In genomic region chr2:232643813-232644347, GRCh38 we compare ENCODE assay signal across 9 cellular contexts. TPM values are rescaled to one million over a fixed set of nuclear protein-coding genes. Genes with fewer than 3 reads are reported as not detected.
"Had no signal": no experiment of that assay in that cellular context is flagged by ENCODE, and none has a peak within 500 bp of the region (broad histone marks: within the 10 kb centered on the region; RNA-seq: fewer than 3 reads in every experiment).

No MANE protein-coding gene starts in this region.

- H3K27ac Mint-ChIP-seq: H9, HFFc6 had no signal

- DNase-seq: GM23248, GOT3, H9, HCEC 1CT, HFFc6 had no signal

- H3K4me1 Mint-ChIP-seq: IgD-negative memory B cell had no signal

- H3K27ac ChIP-seq: GM23248, HL-60 had no signal

- H3K36me3 Mint-ChIP-seq: IgD-negative memory B cell had no signal

- FAIRE-seq: HepG2 had no signal

- H2AFZ ChIP-seq: GM23248 had no signal

- H3K9ac ChIP-seq: GM23248 had no signal

- H3K9me3 Mint-ChIP-seq: HFFc6, IgD-negative memory B cell had no signal

- H3K4me3 ChIP-seq: GM23248 had no signal

- H3K4me3 Mint-ChIP-seq: H9, HFFc6, IgD-negative memory B cell had no signal

- ATAC-seq: HepG2 had no signal

RNA-seq across cellular contexts. Expression of gene EFHD1, which starts 10.5 kb away (rescaled TPM):
- total RNA-seq: GM23248, HT1080 had no signal
- polyA plus RNA-seq: GM23248, HepG2 had no signal
